ENCODE assay signal across 8 cellular contexts in genomic region chr18:24427484-24427883, GRCh38. TPM values are rescaled to one million over a fixed set of nuclear protein-coding genes. Genes with fewer than 3 reads are reported as not detected.
DNase-seq lines count a peak whose midpoint lies in the region; FAIRE-seq and TF ChIP-seq lines count a peak whose summit lies in the region.

No MANE protein-coding gene starts in this region.

- CTCF ChIA-PET in endothelial cell of umbilical vein (lab: Charles Lee) = interaction anchor here (1.4 to 2.8 kb wide), 2 partner anchors 67 to 251 kb away, joined by 4 to 22 read pairs; no protein-coding TSS in a partner anchor

- no peak for FAIRE-seq in endothelial cell of umbilical vein (lab: Jason Lieb, UNC)

- no peak for TF ChIP-seq EP300 in ovary (IDR thresholded peaks at IDR 0.05)

- peak overlapping the region; percentile 92 for H2AFZ ChIP-seq in endothelial cell of umbilical vein (ENCODE audit: low read depth, low read length)

- in situ Hi-C loops in GM13977 (cut with MboI; ENCODE audit: low pct_unique_long_range_greater_than_20kb, low sequenced_read_pairs, unreplicated experiment) = no loop called here

- H4K20me1 ChIP-seq in endothelial cell of umbilical vein (replicated peaks; ENCODE audit: control insufficient read depth, extremely low read depth, insufficient read depth, low read length) = no peaks in the 10 kb centered on the region

- H3K9ac ChIP-seq in endothelial cell of umbilical vein (replicated peaks; ENCODE audit: extremely low read depth, insufficient read depth, low read length) = no peak overlapping the region

- TF ChIP-seq CTCF in endothelial cell of umbilical vein (IDR thresholded peaks at IDR 0.05; ENCODE audit: extremely low read depth in 1 of 2, insufficient read depth in 1 of 2, low read depth in 1 of 2, low read length in 2 of 2) = no peak
- TF ChIP-seq CTCF in ovary (IDR thresholded peaks at IDR 0.05) = no peak
- TF ChIP-seq CTCF in GM13977 (IDR thresholded peaks at IDR 0.05; ENCODE audit: extremely low read depth, insufficient read depth, missing control alignments) = no peak

- peak overlapping the region; percentile 96 for H3K4me2 ChIP-seq in endothelial cell of umbilical vein (ENCODE audit: insufficient read depth, low read length)

- H3K79me2 ChIP-seq in endothelial cell of umbilical vein (ENCODE audit: control insufficient read depth, insufficient read depth, low read length) = peaks cover 2% of the 10 kb centered on the region

- POLR2A ChIA-PET in endothelial cell of umbilical vein (lab: Charles Lee) = no interaction called here

- intact Hi-C loops in endothelial cell of umbilical vein (cut with micrococcal nuclease) = loop anchor here (5.0 kb wide), 1 partner anchor 70 kb away; no protein-coding TSS in a partner anchor
- intact Hi-C loops in ovary (cut with DNase I) = no loop called here

- WGBS in ovary, 3 donors = 42 to 51% (median 43%) methylated on average over 3 of the region's 3 CpGs

- H3K9me3 ChIP-seq in endothelial cell of umbilical vein (replicated peaks; ENCODE audit: control insufficient read depth, insufficient read depth, low read length) (no peaks in the 10 kb centered on the region), ovary (no peaks in the 10 kb centered on the region)

- TF ChIP-seq POLR2A in endothelial cell of umbilical vein (IDR thresholded peaks at IDR 0.05; ENCODE audit: low read depth, low read length) (no peak), ovary (IDR thresholded peaks at IDR 0.05) (no peak)

- no peak overlapping the region for H3K27ac ChIP-seq in endothelial cell of umbilical vein (ENCODE audit: insufficient read depth, low read depth, low read length)
- H3K27ac ChIP-seq in ovary = no peak overlapping the region

- H3K36me3 ChIP-seq in endothelial cell of umbilical vein (ENCODE audit: control insufficient read depth in 2 of 2, extremely low read depth in 1 of 2, insufficient read depth in 2 of 2, low read length in 2 of 2) (peaks cover 0 to 2% of the 10 kb centered on the region in 2 experiments), ovary (no peaks in the 10 kb centered on the region)

- H3K4me1 ChIP-seq in endothelial cell of umbilical vein (ENCODE audit: control insufficient read depth, extremely low read depth, insufficient read depth, low read length) (peaks cover 12% of the 10 kb centered on the region), ovary (ENCODE audit: insufficient read depth) (peaks cover 2% of the 10 kb centered on the region)

- BruUV-seq in endothelial cell of umbilical vein (replicated peaks; lab: Mats Ljungman, UMichigan) = no TSS peak

- H3K4me3 ChIP-seq in endothelial cell of umbilical vein (replicated peaks in 1 of 3; ENCODE audit: insufficient read depth in 1 of 3, low read depth in 1 of 3, low read length in 3 of 3) (peak overlapping the region; percentile 70 to 92 (median 88)), ovary (peak overlapping the region; percentile 88)

- DNase-seq in NCI-H1417 (lab: John Stamatoyannopoulos, UW) (peak in 2 of 3 experiments; percentile 30 to 66), NCI-H1417 treated with DMSO at 0.1 percent for 48 hours (lab: John Stamatoyannopoulos, UW) (no peak), OCI-M1 (lab: John Stamatoyannopoulos, UW) (peak; percentile 70), endothelial cell of umbilical vein (ENCODE audit: low read depth, low spot score) (peak; percentile 18), ovary (no peak), GM13977 (ENCODE audit: low spot score) (no peak), epidermal melanocyte (ENCODE audit: insufficient read length, low spot score) (no peak), T-helper 9 cell (no peak)

- dilution Hi-C loops in endothelial cell of umbilical vein (cut with MboI; ENCODE audit: extremely low pct_ligation_motif_present, low sequenced_read_pairs) = no loop called here

- no peaks in the 10 kb centered on the region for H3K9me1 ChIP-seq in endothelial cell of umbilical vein (replicated peaks; ENCODE audit: control insufficient read depth, extremely low read depth, insufficient read depth, low read length)

- H3K27me3 ChIP-seq in endothelial cell of umbilical vein (ENCODE audit: control insufficient read depth in 2 of 2, insufficient read depth in 2 of 2, low read length in 2 of 2) (peaks cover 7 to 10% of the 10 kb centered on the region in 2 experiments), ovary (no peaks in the 10 kb centered on the region)

TF ChIP-seq in endothelial cell of umbilical vein, 7 proteins besides CTCF, POLR2A, EP300 and RAD21:
- TF ChIP-seq POLR2AphosphoS5 (IDR thresholded peaks at IDR 0.05; ENCODE audit: insufficient read depth, low read depth, low read length) (no peak), JUN (IDR thresholded peaks at IDR 0.05; ENCODE audit: borderline replicate concordance, insufficient read depth, insufficient read length, low read depth) (no peak), EZH2 (IDR thresholded peaks at IDR 0.05; ENCODE audit: borderline replicate concordance, low read depth, low read length, severe bottlenecking) (no peak), MYC (IDR thresholded peaks at IDR 0.05; ENCODE audit: low read depth, low read length) (no peak), FOS (IDR thresholded peaks at IDR 0.05; ENCODE audit: borderline replicate concordance, insufficient read depth, low read length) (no peak), GATA2 (IDR thresholded peaks at IDR 0.05; ENCODE audit: insufficient read depth, insufficient read length, low read depth, low read length) (no peak), MAX (IDR thresholded peaks at IDR 0.05; ENCODE audit: insufficient read depth, insufficient read length) (no peak)

RNA-seq across cellular contexts. Expression of gene IMPACT, which starts 1.0 kb away (rescaled TPM):
- total RNA-seq in endothelial cell of umbilical vein (28.4 and 28.6 TPM in 2 replicates), ovary (10 to 100 TPM; 13.7 to 50.3 (median 28.7) TPM)
- polyA plus RNA-seq in endothelial cell of umbilical vein (12.5 and 15.4 TPM in 2 replicates), ovary (10 to 100 TPM; 15.7 to 30.3 TPM)
- 11.7 and 12.6 TPM in 2 replicates for polyA plus RNA-seq in endothelial cell of umbilical vein (2011; cell fraction: cytosol; rRNA removed)
- 10.9 and 16.1 TPM in 2 replicates for polyA plus RNA-seq in endothelial cell of umbilical vein (2011; cell fraction: nucleus; rRNA removed)
- 25.1 and 36.5 TPM in 2 replicates for polyA plus RNA-seq in endothelial cell of umbilical vein (2012)
- polyA minus RNA-seq in endothelial cell of umbilical vein = 13.9 and 15.2 TPM in 2 replicates
- polyA minus RNA-seq in endothelial cell of umbilical vein (2011; cell fraction: cytosol; rRNA and poly(A)+ RNA removed) = 5.5 TPM
- polyA minus RNA-seq in endothelial cell of umbilical vein (2011; cell fraction: nucleus; rRNA and poly(A)+ RNA removed) = 6.2 and 8.5 TPM in 2 replicates

RNA-seq across cellular contexts. Expression of gene OSBPL1A, which starts 29.9 kb away (rescaled TPM):
- total RNA-seq in endothelial cell of umbilical vein (12.7 and 16.5 TPM in 2 replicates), ovary (10 to 100 TPM; 28.1 to 50.5 (median 40.2) TPM)
- polyA plus RNA-seq in endothelial cell of umbilical vein (6.1 and 6.4 TPM in 2 replicates), ovary (10 to 100 TPM; 30.2 to 68.9 TPM)
- 8.6 and 9.8 TPM in 2 replicates for polyA plus RNA-seq in endothelial cell of umbilical vein (2011; cell fraction: cytosol; rRNA removed)
- 10.0 and 14.6 TPM in 2 replicates for polyA plus RNA-seq in endothelial cell of umbilical vein (2011; cell fraction: nucleus; rRNA removed)
- 14.4 and 16.6 TPM in 2 replicates for polyA plus RNA-seq in endothelial cell of umbilical vein (2012)
- 14.9 and 18.5 TPM in 2 replicates for polyA minus RNA-seq in endothelial cell of umbilical vein
- polyA minus RNA-seq in endothelial cell of umbilical vein (2011; cell fraction: cytosol; rRNA and poly(A)+ RNA removed) = 12.7 TPM
- 10.4 and 11.8 TPM in 2 replicates for polyA minus RNA-seq in endothelial cell of umbilical vein (2011; cell fraction: nucleus; rRNA and poly(A)+ RNA removed)

RNA-seq across cellular contexts. Expression of gene HRH4, which starts 33.0 kb away (rescaled TPM):
- total RNA-seq in endothelial cell of umbilical vein = not detected in 2 replicates
- polyA plus RNA-seq in endothelial cell of umbilical vein = 0.03 TPM in 2 replicates
- not detected in 2 replicates for polyA plus RNA-seq in endothelial cell of umbilical vein (2011; cell fraction: cytosol; rRNA removed)
- 0.06 and 0.07 TPM in 2 replicates for polyA plus RNA-seq in endothelial cell of umbilical vein (2011; cell fraction: nucleus; rRNA removed)
- not detected in 2 replicates for polyA plus RNA-seq in endothelial cell of umbilical vein (2012)
- polyA minus RNA-seq in endothelial cell of umbilical vein = 0.06 TPM in 1 of 2 replicates, not detected in the other
- not detected for polyA minus RNA-seq in endothelial cell of umbilical vein (2011; cell fraction: cytosol; rRNA and poly(A)+ RNA removed)
- polyA minus RNA-seq in endothelial cell of umbilical vein (2011; cell fraction: nucleus; rRNA and poly(A)+ RNA removed) = 0.10 TPM in 1 of 2 replicates, not detected in the other
- not detected for total RNA-seq in ovary
- under 1 TPM; 0.06 to 0.08 TPM for polyA plus RNA-seq in ovary

Comparison
In these comparisons a context has a peak if more than half of its experiments do, and no peak if none do; other contexts are left out.
1. DNase-seq: peak in NCI-H1417 (2 of 3), OCI-M1 (single experiment) and endothelial cell of umbilical vein (single experiment); none in NCI-H1417 treated with DMSO at 0.1 percent for 48 hours (single experiment), ovary (0 of 5), GM13977 (single experiment), epidermal melanocyte (single experiment) and T-helper 9 cell (single experiment).